ENCODE assay signal across 8 cellular contexts in genomic region chr19:38658462-38659306, GRCh38. TPM values are rescaled to one million over a fixed set of nuclear protein-coding genes. Genes with fewer than 3 reads are reported as not detected.
DNase-seq lines count a peak whose midpoint lies in the region; ATAC-seq and TF ChIP-seq lines count a peak whose summit lies in the region.

No MANE protein-coding gene starts in this region.

- H3K4me1 ChIP-seq in mammary epithelial cell (ENCODE audit: insufficient read depth, low read length) (peaks cover 93% of the 10 kb centered on the region), thoracic aorta (ENCODE audit: control insufficient read depth in 1 of 2, low read depth in 2 of 2) (peaks cover 82 to 98% of the 10 kb centered on the region in 2 donors)

- CTCF ChIA-PET in mammary epithelial cell (lab: Charles Lee; ENCODE audit: low non-redundant PET): no interaction called here

- H4K20me1 ChIP-seq in mammary epithelial cell (ENCODE audit: insufficient read depth, low read length): no peaks in the 10 kb centered on the region

- intact Hi-C loops in mammary epithelial cell (cut with micrococcal nuclease): loop anchor here (1.0 kb wide), 6 partner anchors 8 to 34 kb away; no protein-coding TSS in a partner anchor

- ATAC-seq in thoracic aorta (ENCODE audit: insufficient number of reproducible peaks, low FRiP score, low read depth) (peak; percentile 56), HG02852 (IDR thresholded peaks at IDR 0.05; ENCODE audit: unreplicated experiment) (no peak), GM21360 (IDR thresholded peaks at IDR 0.05; ENCODE audit: unreplicated experiment) (no peak)

- peak overlapping the region; percentile 100 for H3K27ac ChIP-seq in mammary epithelial cell (ENCODE audit: insufficient read depth, low read depth, low read length)
- peak overlapping the region; percentile 99 to 100 for H3K27ac ChIP-seq in thoracic aorta

- WGBS in mammary epithelial cell (ENCODE audit: low coverage, missing lambda C conversion rate): 4% methylated on average over 9 of the region's 15 CpGs

- H3K4me3 ChIP-seq in mammary epithelial cell (replicated peaks in 1 of 3; ENCODE audit: insufficient read depth in 1 of 3, low read depth in 2 of 3, low read length in 3 of 3) (peak overlapping the region in 1 of 3 experiments; percentile 44), thoracic aorta (peak overlapping the region; percentile 60)

- in situ Hi-C loops in Caki2 (cut with HindIII; ENCODE audit: low pct_unique_long_range_greater_than_20kb, low sequenced_read_pairs): no loop called here
- in situ Hi-C loops in mammary epithelial cell (cut with MboI; ENCODE audit: low sequenced_read_pairs in 2 of 2): loop anchor here in 1 of 2 donors (5.0 kb wide), 1 partner anchor 34 kb away; no protein-coding TSS in a partner anchor

- TF ChIP-seq CTCF in mammary epithelial cell (conservative IDR thresholded peaks at IDR 0.05 in 1 of 2, IDR thresholded peaks at IDR 0.05 in 1 of 2; ENCODE audit: extremely low read depth in 1 of 2, insufficient read depth in 1 of 2, low read depth in 1 of 2, low read length in 2 of 2) (no peak), thoracic aorta (IDR thresholded peaks at IDR 0.05) (no peak)

- peaks cover 93% of the 10 kb centered on the region for H3K79me2 ChIP-seq in mammary epithelial cell (ENCODE audit: insufficient read depth, low read length)

- H3K4me2 ChIP-seq in mammary epithelial cell (ENCODE audit: insufficient read depth, low read depth, low read length): peak overlapping the region; percentile 79

- H3K27me3 ChIP-seq in mammary epithelial cell (ENCODE audit: insufficient read depth, low read length) (no peaks in the 10 kb centered on the region), thoracic aorta (replicated peaks; ENCODE audit: insufficient read depth) (no peaks in the 10 kb centered on the region)

- BruUV-seq in mammary epithelial cell (replicated peaks; lab: Mats Ljungman, UMichigan): no TSS peak

- H3K9me3 ChIP-seq in mammary epithelial cell (replicated peaks; ENCODE audit: insufficient read depth, low read length) (no peaks in the 10 kb centered on the region), thoracic aorta (no peaks in the 10 kb centered on the region)

- dilution Hi-C loops in mammary epithelial cell (cut with HindIII; ENCODE audit: low sequenced_read_pairs): loop anchor here (5.0 kb wide), 1 partner anchor 54 kb away; no protein-coding TSS in a partner anchor

- DNase-seq in Caki2 (ENCODE audit: low read depth): peak; percentile 97
- DNase-seq in NCI-H1694 (lab: John Stamatoyannopoulos, UW): peak; percentile 84
- DNase-seq in mammary epithelial cell: peak; percentile 99
- peak; percentile 85 for DNase-seq in left kidney (ENCODE audit: low read depth, low spot score)
- no peak for DNase-seq in thoracic aorta (ENCODE audit: low spot score)
- no peak for DNase-seq in T-helper 1 cell

- H2AFZ ChIP-seq in mammary epithelial cell (ENCODE audit: low read depth, low read length): no peak overlapping the region

- H3K36me3 ChIP-seq in mammary epithelial cell (ENCODE audit: insufficient read depth, low read length) (peaks cover 19% of the 10 kb centered on the region), thoracic aorta (no peaks in the 10 kb centered on the region)

- peak overlapping the region; percentile 98 for H3K9ac ChIP-seq in mammary epithelial cell (ENCODE audit: insufficient read depth, low read length)

RNA-seq across cellular contexts. Expression of gene ACTN4, which starts 11.2 kb away (rescaled TPM):
- 872 and 922 TPM in 2 replicates for total RNA-seq in Caki2 (2014; rRNA removed; shearing (Covaris generic); ENCODE audit: low replicate concordance)
- total RNA-seq in mammary epithelial cell: 1,000 to 10,000 TPM in 1 of 2 donors, 100 to 1,000 TPM in 1; 951 to 1,146 TPM
- 524 TPM for polyA plus RNA-seq in mammary epithelial cell
- polyA minus RNA-seq in mammary epithelial cell: 912 TPM
- total RNA-seq in thoracic aorta: 1,000 to 10,000 TPM in 1 of 2 donors, 100 to 1,000 TPM in 1; 668 to 1,387 TPM

RNA-seq across cellular contexts. Expression of gene EIF3K, which starts 39.7 kb away (rescaled TPM):
- 642 and 878 TPM in 2 replicates for total RNA-seq in Caki2 (2014; rRNA removed; shearing (Covaris generic); ENCODE audit: low replicate concordance)
- total RNA-seq in mammary epithelial cell: 100 to 1,000 TPM; 237 to 319 TPM
- polyA plus RNA-seq in mammary epithelial cell: 490 TPM
- 368 TPM for polyA minus RNA-seq in mammary epithelial cell
- 100 to 1,000 TPM; 237 to 302 TPM for total RNA-seq in thoracic aorta

RNA-seq across cellular contexts. Expression of gene MAP4K1, which starts 40.9 kb away (rescaled TPM):
- 1.3 and 1.6 TPM in 2 replicates for total RNA-seq in Caki2 (2014; rRNA removed; shearing (Covaris generic); ENCODE audit: low replicate concordance)
- under 1 TPM in 1 of 2 donors, not detected in 1; 0.75 TPM for total RNA-seq in mammary epithelial cell
- 0.51 TPM for polyA plus RNA-seq in mammary epithelial cell
- not detected for polyA minus RNA-seq in mammary epithelial cell
- total RNA-seq in thoracic aorta: 10 to 100 TPM in 1 of 2 donors, 1 to 10 TPM in 1; 4.6 to 33.7 TPM

Comparison
In these comparisons a context has a peak if more than half of its experiments do, and no peak if none do; other contexts are left out.
1. DNase-seq: peak in Caki2 (single experiment), NCI-H1694 (single experiment), mammary epithelial cell (single experiment) and left kidney (single experiment); none in thoracic aorta (single experiment) and T-helper 1 cell (0 of 5).